18 cellular contexts compared by ENCODE assay signal in genomic region chr5:145637396-145637795, GRCh38.
A peak's percentile ranks its signal among the peaks of the same experiment; 100 is the strongest.
DNase-seq lines count a peak whose midpoint lies in the region; ATAC-seq lines count a peak whose summit lies in the region.
"Had no signal": no experiment of that assay in that cellular context is flagged by ENCODE, and none has a peak within 500 bp of the region (broad histone marks: within the 10 kb centered on the region; RNA-seq: fewer than 3 reads in every experiment).

No MANE protein-coding gene starts in this region.

- no peaks in the 10 kb centered on the region for H3K4me1 Mint-ChIP-seq in activated CD8-positive, alpha-beta memory T cell treated with anti-CD3 and anti-CD28 coated beads, Interleukin-2, amount 10 ng/mL, durations not matched to agents 7 days and 5 days

- H3K27ac Mint-ChIP-seq in activated CD8-positive, alpha-beta memory T cell treated with anti-CD3 and anti-CD28 coated beads, Interleukin-2, amount 10 ng/mL, durations not matched to agents 7 days and 5 days, result no peak overlapping the region
- H3K27ac Mint-ChIP-seq: CD8-positive, alpha-beta T cell had no signal

- no peak overlapping the region for H3K4me3 ChIP-seq in adipocyte (ENCODE audit: low read length)
- H3K4me3 ChIP-seq: BLaER1 had no signal

- H3K36me3 Mint-ChIP-seq in activated CD8-positive, alpha-beta memory T cell treated with anti-CD3 and anti-CD28 coated beads, Interleukin-2, amount 10 ng/mL, durations not matched to agents 7 days and 5 days, result no peaks in the 10 kb centered on the region
- H3K36me3 Mint-ChIP-seq: CD8-positive, alpha-beta T cell had no signal

- no peaks in the 10 kb centered on the region for H3K4me1 ChIP-seq in adipocyte (ENCODE audit: control insufficient read depth, insufficient read depth, low read length)
- H3K4me1 ChIP-seq: BLaER1 had no signal

- DNase-seq in ACHN, result peak; percentile 3
- DNase-seq in HCEC 1CT, result peak; percentile 16
- peak; percentile 7 for DNase-seq in adipocyte (ENCODE audit: low read depth)
- peak; percentile 6 for DNase-seq in glomerular visceral epithelial cell (ENCODE audit: extremely low spot score)
- DNase-seq in NCI-H69 (lab: John Stamatoyannopoulos, UW), result no peak
- DNase-seq in activated CD8-positive, alpha-beta memory T cell treated with anti-CD3 and anti-CD28 coated beads, Interleukin-2, amount 10 ng/mL, durations not matched to agents 7 days and 5 days, result no peak
- DNase-seq in NCI-H2107 (lab: John Stamatoyannopoulos, UW), result no peak
- DNase-seq: CD8-positive, alpha-beta T cell; DMS79; H7; NCI-H1092; NCI-H146; NCI-H526 treated with DMSO at 0.1 percent for 48 hours; RPMI8226; SIG-M5 had no signal

- no peak overlapping the region for H3K9ac ChIP-seq in adipocyte (ENCODE audit: low read length)
- H3K9ac ChIP-seq: BLaER1, KMS-11 had no signal

- H3K27me3 ChIP-seq in adipocyte (replicated peaks; ENCODE audit: control insufficient read depth, insufficient read depth, low read length), result no peaks in the 10 kb centered on the region
- H3K27me3 ChIP-seq: BLaER1 had no signal

- H3K27me3 Mint-ChIP-seq in activated CD8-positive, alpha-beta memory T cell treated with anti-CD3 and anti-CD28 coated beads, Interleukin-2, amount 10 ng/mL, durations not matched to agents 7 days and 5 days, result no peaks in the 10 kb centered on the region

- no peaks in the 10 kb centered on the region for H3K9me3 ChIP-seq in adipocyte (ENCODE audit: control insufficient read depth, low read length)

- ATAC-seq in GM21528 (IDR thresholded peaks at IDR 0.05; ENCODE audit: low FRiP score, unreplicated experiment), result no peak
- ATAC-seq in activated CD8-positive, alpha-beta memory T cell treated with anti-CD3 and anti-CD28 coated beads, Interleukin-2, amount 10 ng/mL, durations not matched to agents 7 days and 5 days, result no peak
- ATAC-seq: CD8-positive, alpha-beta T cell had no signal

- H3K4me3 Mint-ChIP-seq in activated CD8-positive, alpha-beta memory T cell treated with anti-CD3 and anti-CD28 coated beads, Interleukin-2, amount 10 ng/mL, durations not matched to agents 7 days and 5 days, result no peak overlapping the region
- H3K4me3 Mint-ChIP-seq: CD8-positive, alpha-beta T cell had no signal

- in situ Hi-C loops in ACHN (cut with HindIII; ENCODE audit: low pct_ligation_motif_present, low pct_unique_long_range_greater_than_20kb, low sequenced_read_pairs), result no loop called here

- H3K36me3 ChIP-seq in adipocyte (ENCODE audit: control insufficient read depth, insufficient read depth, low read length, severe bottlenecking), result no peaks in the 10 kb centered on the region
- H3K36me3 ChIP-seq: BLaER1 had no signal

- H3K9me3 Mint-ChIP-seq in activated CD8-positive, alpha-beta memory T cell treated with anti-CD3 and anti-CD28 coated beads, Interleukin-2, amount 10 ng/mL, durations not matched to agents 7 days and 5 days (ENCODE audit: low read depth), result peaks cover 4% of the 10 kb centered on the region

- CTCF ChIA-PET in activated CD8-positive, alpha-beta memory T cell treated with anti-CD3 and anti-CD28 coated beads, Interleukin-2, amount 10 ng/mL, durations not matched to agents 7 days and 5 days (lab: Charles Lee), result no interaction called here

Comparison
In these comparisons a context has a peak if more than half of its experiments do, and no peak if none do; other contexts are left out.
1. DNase-seq: peak in ACHN (single experiment), HCEC 1CT (single experiment), adipocyte (single experiment) and glomerular visceral epithelial cell (single experiment); none in NCI-H69 (single experiment), activated CD8-positive, alpha-beta memory T cell treated with anti-CD3 and anti-CD28 coated beads, Interleukin-2, amount 10 ng/mL, durations not matched to agents 7 days and 5 days (single experiment) and NCI-H2107 (single experiment).